Comparison of ENCODE assay signal across 10 cellular contexts in genomic region chr3:170589113-170589512, GRCh38. TPM values are rescaled to one million over a fixed set of nuclear protein-coding genes. Genes with fewer than 3 reads are reported as not detected.
"Had no signal": no experiment of that assay in that cellular context is flagged by ENCODE, and none has a peak within 500 bp of the region (broad histone marks: within the 10 kb centered on the region; RNA-seq: fewer than 3 reads in every experiment).

No MANE protein-coding gene starts in this region.

- ATAC-seq: foreskin keratinocyte had no signal

- DNase-seq: activated B cell treated with CpG ODN at 0.5 μM for 24 hours; activated CD4-positive, alpha-beta T cell treated with anti-CD3 and anti-CD28 coated beads, Interleukin-2, amount 10 ng/mL, durations not matched to agents 24 days and 14 days; activated CD8-positive, alpha-beta memory T cell treated with anti-CD3 and anti-CD28 coated beads for 24 hours; activated naive CD4-positive, alpha-beta T cell treated with anti-CD3 and anti-CD28 coated beads for 36 hours; caudate nucleus; colonic mucosa; foreskin keratinocyte; head of caudate nucleus; naive B cell had no signal

RNA-seq across cellular contexts. Expression of gene SLC7A14, which starts 3.2 kb away (rescaled TPM):
- total RNA-seq: activated B cell treated with CpG ODN at 0.5 μM for 24 hours; activated CD4-positive, alpha-beta T cell treated with anti-CD3 and anti-CD28 coated beads, Interleukin-2, amount 10 ng/mL, durations not matched to agents 24 days and 14 days; activated naive CD4-positive, alpha-beta T cell treated with anti-CD3 and anti-CD28 coated beads for 36 hours; right atrium auricular region had no signal
